Comparison of ENCODE assay signal across 29 cellular contexts in genomic region chr16:2186505-2186904, GRCh38. TPM values are rescaled to one million over a fixed set of nuclear protein-coding genes. Genes with fewer than 3 reads are reported as not detected.
"Had no signal": no experiment of that assay in that cellular context is flagged by ENCODE, and none has a peak within 500 bp of the region (broad histone marks: within the 10 kb centered on the region; RNA-seq: fewer than 3 reads in every experiment).

No MANE protein-coding gene starts in this region.

- H3K4me2 ChIP-seq: smooth muscle cell had no signal

- H3K36me3 ChIP-seq: lower lobe of right lung, right atrium auricular region, right lobe of liver, suprapubic skin, thoracic aorta, tibial artery, upper lobe of right lung had no signal

- H3K4me3 Mint-ChIP-seq: naive thymus-derived CD8-positive, alpha-beta T cell; nephron; stimulated activated naive CD8-positive, alpha-beta T cell treated with anti-CD3 and anti-CD28 coated beads, Interleukin-15, Interleukin-2, amounts not matched to agents 100 ng/mL and 50 ng/mL, for 24 hours had no signal

- DNase-seq: head of caudate nucleus; hippocampal formation; kidney glomerular epithelial cell; left cardiac atrium; lower lobe of right lung; mammary epithelial cell; mesenchymal stem cell; naive thymus-derived CD8-positive, alpha-beta T cell; nucleus accumbens; right lobe of liver; stimulated activated CD4-positive, alpha-beta T cell treated with anti-CD3 and anti-CD28 coated beads, Interleukin-1b, Interleukin-23, amount 100 ng/mL, for 48 hours; stimulated activated CD4-positive, alpha-beta T cell treated with anti-CD3 and anti-CD28 coated beads, Interleukin-2, amount 100 ng/mL, for 48 hours; stimulated activated CD4-positive, alpha-beta T cell treated with anti-CD3 and anti-CD28 coated beads, Interleukin-4, amount 100 ng/mL, for 4 hours; stimulated activated CD8-positive, alpha-beta memory T cell treated with anti-CD3 and anti-CD28 coated beads, Interleukin-4, amount 100 ng/mL, for 48 hours; stimulated activated naive CD4-positive, alpha-beta T cell; tibial artery; trophoblast cell; upper lobe of right lung had no signal

- H3K27me3 Mint-ChIP-seq: progenitor cell of endocrine pancreas; stimulated activated naive CD8-positive, alpha-beta T cell treated with anti-CD3 and anti-CD28 coated beads, Interleukin-15, Interleukin-2, amounts not matched to agents 100 ng/mL and 50 ng/mL, for 24 hours had no signal

- H3K9me3 ChIP-seq: lower lobe of right lung, right atrium auricular region, right lobe of liver, suprapubic skin, thoracic aorta, tibial artery, upper lobe of right lung had no signal

- ATAC-seq: left cardiac atrium; left lobe of liver; lower lobe of right lung; naive thymus-derived CD8-positive, alpha-beta T cell; right lobe of liver; upper lobe of right lung had no signal

- H3K4me1 ChIP-seq: lower lobe of right lung, right lobe of liver, tibial artery, upper lobe of right lung had no signal

- H3K36me3 Mint-ChIP-seq: naive thymus-derived CD8-positive, alpha-beta T cell had no signal

- H3K27ac ChIP-seq: lower lobe of right lung, right atrium auricular region, right lobe of liver, suprapubic skin, thoracic aorta, tibial artery, upper lobe of right lung had no signal

- H3K9me3 Mint-ChIP-seq: naive thymus-derived CD8-positive, alpha-beta T cell; nephron; stimulated activated naive CD8-positive, alpha-beta T cell treated with anti-CD3 and anti-CD28 coated beads, Interleukin-15, Interleukin-2, amounts not matched to agents 100 ng/mL and 50 ng/mL, for 24 hours had no signal

- H3K4me1 Mint-ChIP-seq: nephron had no signal

- FAIRE-seq: keratinocyte, urothelium cell line had no signal

- H3K27ac Mint-ChIP-seq: nephron; progenitor cell of endocrine pancreas; stimulated activated naive CD8-positive, alpha-beta T cell treated with anti-CD3 and anti-CD28 coated beads, Interleukin-15, Interleukin-2, amounts not matched to agents 100 ng/mL and 50 ng/mL, for 24 hours had no signal

- H3K4me3 ChIP-seq: lower lobe of right lung, right atrium auricular region, right lobe of liver, smooth muscle cell, suprapubic skin, thoracic aorta, tibial artery, upper lobe of right lung had no signal

- H3K27me3 ChIP-seq: right atrium auricular region, right lobe of liver, suprapubic skin, upper lobe of right lung had no signal

RNA-seq across cellular contexts. Expression of gene CASKIN1, which starts 9.9 kb away (rescaled TPM):
- total RNA-seq: right lobe of liver, subcutaneous adipose tissue, thoracic aorta had no signal
- polyA plus RNA-seq: naive thymus-derived CD8-positive, alpha-beta T cell had no signal
